ENCODE assay signal across 9 cellular contexts in the genomic region with DNA sequence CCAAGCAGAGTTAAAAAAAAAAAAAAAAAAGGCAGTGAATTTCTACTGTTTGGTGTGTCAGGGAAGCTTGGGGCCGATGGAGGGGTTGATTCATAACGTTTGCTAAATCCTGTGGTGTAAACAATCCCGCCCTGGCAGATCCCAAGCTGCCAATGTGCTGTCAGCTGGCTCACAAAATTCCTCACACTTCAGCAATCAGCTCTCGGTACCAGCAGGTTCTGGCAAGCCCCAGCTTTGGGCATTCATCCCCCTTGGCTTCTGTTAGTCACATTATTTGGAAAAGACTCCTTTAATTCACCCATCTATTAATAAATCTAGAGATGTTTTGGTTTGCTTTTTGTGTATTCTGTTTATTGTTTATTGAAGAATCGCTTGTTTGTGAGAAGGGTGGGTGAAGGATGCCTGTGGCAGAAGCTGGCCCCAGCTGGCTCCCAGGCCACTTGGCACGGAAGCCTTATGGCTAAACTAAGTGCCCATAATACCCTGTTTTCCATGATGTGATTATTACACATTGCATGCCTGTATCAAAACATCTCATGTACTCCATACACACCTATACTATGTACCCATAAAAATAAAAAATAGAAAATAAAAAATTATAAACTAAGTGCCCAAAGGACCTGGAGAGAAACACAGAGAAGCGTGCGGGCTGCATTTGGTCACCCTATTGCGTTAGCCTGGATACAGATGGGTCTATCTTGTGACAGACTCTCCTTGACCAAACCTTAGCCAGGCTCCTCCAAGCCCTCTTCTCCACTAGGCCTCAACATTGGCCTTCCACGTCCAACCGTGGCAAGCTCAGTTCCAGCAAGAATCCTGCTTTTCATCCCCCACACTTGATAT.
DNase-seq lines count a peak whose midpoint lies in the region; ATAC-seq and TF ChIP-seq lines count a peak whose summit lies in the region.
"Had no signal": no experiment of that assay in that cellular context is flagged by ENCODE, and none has a peak within 500 bp of the region (broad histone marks: within the 10 kb centered on the region; RNA-seq: fewer than 3 reads in every experiment).

No MANE protein-coding gene starts in this region.

- H3K79me1 ChIP-seq in mesendoderm (ENCODE audit: low read length): no peaks in the 10 kb centered on the region

- no peaks in the 10 kb centered on the region for H3K9me3 ChIP-seq in Peyer's patch

- H3K9ac ChIP-seq in mesendoderm (ENCODE audit: low read length): no peak overlapping the region

- H3K4ac ChIP-seq in mesendoderm (ENCODE audit: low read depth, low read length): no peak overlapping the region

- H3K36me3 ChIP-seq in mesendoderm (ENCODE audit: control insufficient read depth, insufficient read depth, low read length): no peaks in the 10 kb centered on the region
- peaks cover 0 to 25% (median 0%) of the 10 kb centered on the region in 3 donors for H3K36me3 ChIP-seq in Peyer's patch

- H4K8ac ChIP-seq in mesendoderm (ENCODE audit: low read depth, low read length): no peak overlapping the region

- no peak overlapping the region for H3K56ac ChIP-seq in mesendoderm (ENCODE audit: low read length)

- H2BK15ac ChIP-seq in mesendoderm (replicated peaks; ENCODE audit: low read depth): no peak overlapping the region

- no peaks in the 10 kb centered on the region for H3K27me3 ChIP-seq in mesendoderm (ENCODE audit: insufficient read depth, low read length, poor library complexity)
- no peaks in the 10 kb centered on the region for H3K27me3 ChIP-seq in Peyer's patch

- no peak for TF ChIP-seq CTCF in Peyer's patch (IDR thresholded peaks at IDR 0.05)

- H3K23ac ChIP-seq in mesendoderm (ENCODE audit: low read length): no peak overlapping the region

- H2BK5ac ChIP-seq in mesendoderm (ENCODE audit: low read length): no peak overlapping the region

- H3K4me1 ChIP-seq in mesendoderm (ENCODE audit: control insufficient read depth, low read depth, low read length): peaks cover 3% of the 10 kb centered on the region
- no peaks in the 10 kb centered on the region for H3K4me1 ChIP-seq in Peyer's patch

- H2BK120ac ChIP-seq in mesendoderm (ENCODE audit: low read depth, low read length): no peak overlapping the region

- H3K18ac ChIP-seq in mesendoderm (ENCODE audit: low read length): no peak overlapping the region

- no peak for ATAC-seq in GM19467 (IDR thresholded peaks at IDR 0.05; ENCODE audit: unreplicated experiment)
- ATAC-seq in GM19324 (IDR thresholded peaks at IDR 0.05; ENCODE audit: low FRiP score, unreplicated experiment): no peak

- H3K4me2 ChIP-seq in mesendoderm (ENCODE audit: low read length): no peak overlapping the region

- no peak for TF ChIP-seq POLR2A in Peyer's patch (IDR thresholded peaks at IDR 0.05)

- H3K4me3 ChIP-seq in mesendoderm (ENCODE audit: low read length): no peak overlapping the region
- H3K4me3 ChIP-seq in Peyer's patch: no peak overlapping the region

- no peak overlapping the region for H3K27ac ChIP-seq in mesendoderm (ENCODE audit: low read depth, low read length)
- no peak overlapping the region for H3K27ac ChIP-seq in Peyer's patch

- no peak overlapping the region for H4K5ac ChIP-seq in mesendoderm (ENCODE audit: low read length)

- no peaks in the 10 kb centered on the region for H3K79me2 ChIP-seq in mesendoderm (ENCODE audit: control insufficient read depth, insufficient read depth, low read length)

- DNase-seq in AG08395 (ENCODE audit: low spot score) (peak; percentile 95), RPMI7951 (ENCODE audit: low read depth) (peak; percentile 85), fibroblast of the conjunctiva (ENCODE audit: low read depth) (peak; percentile 53), nucleus accumbens (lab: John Stamatoyannopoulos, UW) (peak in 29 of 56 donors; percentile 6 to 72 (median 30)), mesendoderm (no peak), Peyer's patch (no peak)
- DNase-seq: NK-92 treated with Interleukin-12 subunit alpha and Interleukin-12 subunit beta, amount 100 ng/mL, for 24 hours had no signal

- WGBS in mesendoderm (ENCODE audit: extremely low coverage, insufficient coverage, low lambda C conversion rate): no CpG with 5 or more reads among the region's 11 CpGs

- H2AK5ac ChIP-seq in mesendoderm (ENCODE audit: low read length): no peak overlapping the region

Comparison
In these comparisons a context has a peak if more than half of its experiments do, and no peak if none do; other contexts are left out.
1. DNase-seq: peak in AG08395 (single experiment), RPMI7951 (single experiment), fibroblast of the conjunctiva (single experiment) and nucleus accumbens (29 of 56); none in mesendoderm (single experiment) and Peyer's patch (0 of 3).